Comparison of ENCODE assay signal across 8 cellular contexts in the genomic region with DNA sequence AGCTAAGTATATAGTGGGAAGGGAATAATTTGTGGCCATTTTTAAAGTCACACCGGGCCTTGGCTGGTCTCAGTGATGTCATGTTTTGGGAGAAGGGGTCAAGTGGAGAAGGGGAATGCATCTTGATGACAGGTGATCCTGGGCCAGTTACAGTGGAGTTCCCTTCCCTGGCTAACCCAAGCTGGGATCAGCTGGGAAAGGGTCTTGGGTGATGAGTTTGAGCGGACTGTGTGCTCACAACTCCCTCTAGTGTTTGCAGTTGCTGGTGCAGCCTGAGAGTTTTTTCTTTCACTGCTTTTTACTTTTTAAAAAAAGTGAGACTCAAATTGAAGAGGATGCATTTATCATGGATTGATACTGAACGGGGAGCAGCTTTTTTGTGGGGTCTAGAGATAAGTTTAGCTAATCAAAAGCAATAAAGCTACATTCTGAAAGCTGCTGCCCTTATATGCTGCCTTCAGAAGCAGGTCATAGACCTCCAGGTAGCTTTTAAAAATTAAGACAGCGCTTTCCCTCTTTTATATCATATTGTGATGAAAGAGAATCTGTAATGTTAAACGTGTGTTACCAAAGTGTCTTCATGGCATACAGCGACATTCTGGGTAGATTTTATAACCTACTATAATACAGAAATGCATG.
DNase-seq lines count a peak whose midpoint lies in the region; ATAC-seq, FAIRE-seq and TF ChIP-seq lines count a peak whose summit lies in the region.

No MANE protein-coding gene starts in this region.

- H3K4me2 ChIP-seq in mesenchymal stem cell (ENCODE audit: low read length, poor library complexity, severe bottlenecking) = no peak overlapping the region

- no peaks in the 10 kb centered on the region for H3K4me1 Mint-ChIP-seq in activated T-helper 17 cell treated with anti-CD3 and anti-CD28 coated beads, Interleukin-2, amount 50 U/mL, for 72 hours

- 34% methylated on average over 3 of the region's 6 CpGs for WGBS in mesenchymal stem cell

- no peak overlapping the region for H3K4me3 Mint-ChIP-seq in activated T-helper 17 cell treated with anti-CD3 and anti-CD28 coated beads, Interleukin-2, amount 50 U/mL, for 72 hours

- peak; percentile 73 for TF ChIP-seq CTCF in coronary artery (IDR thresholded peaks at IDR 0.05)

- H2AFZ ChIP-seq in mesenchymal stem cell (ENCODE audit: low read depth, low read length) = no peak overlapping the region

- no peak overlapping the region for H2BK12ac ChIP-seq in mesenchymal stem cell (ENCODE audit: low read length in 2 of 2)

- DNase-seq in COR-L47 (lab: John Stamatoyannopoulos, UW) (peak; percentile 47), GM18507 (ENCODE audit: extremely low spot score, insufficient read length, low read depth) (no peak), NCI-H2227 (lab: John Stamatoyannopoulos, UW; ENCODE audit: unreplicated experiment) (peak; percentile 41), coronary artery (ENCODE audit: low spot score) (no peak), mesenchymal stem cell (peak; percentile 64)

- no peak overlapping the region for H2BK120ac ChIP-seq in mesenchymal stem cell (ENCODE audit: low read depth, low read length)

- H3K9me3 ChIP-seq in mesenchymal stem cell (ENCODE audit: control insufficient read depth, low read length) = no peaks in the 10 kb centered on the region

- peaks cover 0 to 4% of the 10 kb centered on the region in 2 experiments for H3K36me3 ChIP-seq in mesenchymal stem cell (ENCODE audit: control insufficient read depth in 1 of 2, insufficient read depth in 2 of 2, low read depth in 1 of 2, low read length in 2 of 2)

- no peak overlapping the region for H3K18ac ChIP-seq in mesenchymal stem cell (ENCODE audit: low read depth in 1 of 2, low read length in 2 of 2)

- peaks cover 19% of the 10 kb centered on the region for H3K4me1 ChIP-seq in mesenchymal stem cell (ENCODE audit: control insufficient read depth, insufficient read depth, low read depth, low read length)

- H4K91ac ChIP-seq in mesenchymal stem cell (ENCODE audit: low read length) = no peak overlapping the region

- H3K4me3 ChIP-seq in coronary artery (no peak overlapping the region), mesenchymal stem cell (ENCODE audit: insufficient read depth in 1 of 2, low read depth in 1 of 2, low read length in 2 of 2) (no peak overlapping the region)

- H3K27ac Mint-ChIP-seq in activated T-helper 17 cell treated with anti-CD3 and anti-CD28 coated beads, Interleukin-2, amount 50 U/mL, for 72 hours = no peak overlapping the region

- H3K9ac ChIP-seq in mesenchymal stem cell (ENCODE audit: low read length) = no peak overlapping the region

- FAIRE-seq in GM18507 (lab: Jason Lieb, UNC) = peak; percentile 48

- no peaks in the 10 kb centered on the region for H3K36me3 Mint-ChIP-seq in activated T-helper 17 cell treated with anti-CD3 and anti-CD28 coated beads, Interleukin-2, amount 50 U/mL, for 72 hours (ENCODE audit: low read depth)

- H3K23ac ChIP-seq in mesenchymal stem cell (ENCODE audit: low read length in 2 of 2) = no peak overlapping the region

- H3K79me1 ChIP-seq in mesenchymal stem cell (replicated peaks; ENCODE audit: low read length, poor library complexity, severe bottlenecking) = peaks cover 5% of the 10 kb centered on the region

- peak overlapping the region; percentile 79 for H2AK5ac ChIP-seq in mesenchymal stem cell (ENCODE audit: low read length, severe bottlenecking)

- H3K27me3 Mint-ChIP-seq in activated T-helper 17 cell treated with anti-CD3 and anti-CD28 coated beads, Interleukin-2, amount 50 U/mL, for 72 hours = peaks cover 3% of the 10 kb centered on the region

- H3K27me3 ChIP-seq in mesenchymal stem cell (ENCODE audit: control insufficient read depth in 1 of 2, insufficient read depth in 1 of 2, low read length in 2 of 2) = no peaks in the 10 kb centered on the region

- H3K9me3 Mint-ChIP-seq in activated T-helper 17 cell treated with anti-CD3 and anti-CD28 coated beads, Interleukin-2, amount 50 U/mL, for 72 hours = no peaks in the 10 kb centered on the region

- H2BK15ac ChIP-seq in mesenchymal stem cell (ENCODE audit: low read depth, poor library complexity, severe bottlenecking) = no peak overlapping the region

- ATAC-seq in HG02759 (IDR thresholded peaks at IDR 0.05; ENCODE audit: unreplicated experiment) (no peak), HG03196 (IDR thresholded peaks at IDR 0.05; ENCODE audit: unreplicated experiment) (no peak)
- no peak for ATAC-seq in activated T-helper 17 cell treated with anti-CD3 and anti-CD28 coated beads, Interleukin-2, amount 50 U/mL, for 72 hours (replicated peaks)

- no peak overlapping the region for H3K14ac ChIP-seq in mesenchymal stem cell (ENCODE audit: low read length in 2 of 2)

- H3K27ac ChIP-seq in coronary artery (no peak overlapping the region), mesenchymal stem cell (ENCODE audit: low read length, poor library complexity, severe bottlenecking) (no peak overlapping the region)

- no peak overlapping the region for H2BK5ac ChIP-seq in mesenchymal stem cell (ENCODE audit: low read depth, low read length, poor library complexity, severe bottlenecking)

- H3K4ac ChIP-seq in mesenchymal stem cell (ENCODE audit: low read depth in 1 of 2, low read length in 2 of 2) = no peak overlapping the region

- H4K8ac ChIP-seq in mesenchymal stem cell (ENCODE audit: low read length) = no peak overlapping the region

Comparison
In these comparisons a context has a peak if more than half of its experiments do, and no peak if none do; other contexts are left out.
1. DNase-seq: peak in COR-L47 (single experiment), NCI-H2227 (single experiment) and mesenchymal stem cell (single experiment); none in GM18507 (single experiment) and coronary artery (single experiment).